2 cellular contexts compared by ENCODE assay signal in genomic region chr3:148711981-148712666, GRCh38.
TF ChIP-seq lines count a peak whose summit lies in the region.

No MANE protein-coding gene starts in this region.

TF ChIP-seq in A549, 52 proteins besides CTCF, POLR2A, EP300 and RAD21:
- no peak for TF ChIP-seq BHLHE40 (IDR thresholded peaks at IDR 0.05; ENCODE audit: low read depth, low read length)
- TF ChIP-seq EHMT2 (IDR thresholded peaks at IDR 0.05; ENCODE audit: low read depth) = no peak
- TF ChIP-seq ZC3H11A (IDR thresholded peaks at IDR 0.05) = no peak
- TF ChIP-seq FOSL2 (IDR thresholded peaks at IDR 0.05) = no peak
- peak; percentile 9; the same call in 1 of the 2 replicates for TF ChIP-seq FOSL2 (CRISPR knock-in tag; IDR thresholded peaks at IDR 0.05)

TF ChIP-seq in IMR-90, 13 proteins besides CTCF, POLR2A, EP300 and RAD21:
- TF ChIP-seq RFX5 (IDR thresholded peaks at IDR 0.05; ENCODE audit: low read depth, low read length) (no peak), NFE2L2 (IDR thresholded peaks at IDR 0.05; ENCODE audit: low read depth, low read length) (no peak), FOS (IDR thresholded peaks at IDR 0.05; ENCODE audit: low read depth, low read length) (0 out of 2 replicates have a peak, but pooled peaks have one; percentile 21), SMC3 (IDR thresholded peaks at IDR 0.05; ENCODE audit: low read depth, low read length) (no peak)
- TF ChIP-seq, protein P1, sequence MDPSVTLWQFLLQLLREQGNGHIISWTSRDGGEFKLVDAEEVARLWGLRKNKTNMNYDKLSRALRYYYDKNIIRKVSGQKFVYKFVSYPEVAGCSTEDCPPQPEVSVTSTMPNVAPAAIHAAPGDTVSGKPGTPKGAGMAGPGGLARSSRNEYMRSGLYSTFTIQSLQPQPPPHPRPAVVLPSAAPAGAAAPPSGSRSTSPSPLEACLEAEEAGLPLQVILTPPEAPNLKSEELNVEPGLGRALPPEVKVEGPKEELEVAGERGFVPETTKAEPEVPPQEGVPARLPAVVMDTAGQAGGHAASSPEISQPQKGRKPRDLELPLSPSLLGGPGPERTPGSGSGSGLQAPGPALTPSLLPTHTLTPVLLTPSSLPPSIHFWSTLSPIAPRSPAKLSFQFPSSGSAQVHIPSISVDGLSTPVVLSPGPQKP (IDR thresholded peaks at IDR 0.05; ENCODE audit: borderline replicate concordance, low read depth, low read length) = no peak
